10 cellular contexts compared by ENCODE assay signal in genomic region chr19:53882391-53883050, GRCh38. TPM values are rescaled to one million over a fixed set of nuclear protein-coding genes. Genes with fewer than 3 reads are reported as not detected.
DNase-seq lines count a peak whose midpoint lies in the region; ATAC-seq, FAIRE-seq and TF ChIP-seq lines count a peak whose summit lies in the region.
"Had no signal": no experiment of that assay in that cellular context is flagged by ENCODE, and none has a peak within 500 bp of the region (broad histone marks: within the 10 kb centered on the region; RNA-seq: fewer than 3 reads in every experiment).

No MANE protein-coding gene starts in this region.

- ATAC-seq in right cardiac atrium (no peak), Right ventricle myocardium inferior (no peak), thoracic aorta (ENCODE audit: insufficient number of reproducible peaks, low FRiP score, low read depth) (no peak)
- ATAC-seq in activated CD4-positive, CD25-positive, alpha-beta regulatory T cell treated with anti-CD3 and anti-CD28 coated beads, Interleukin-2, amount 50 U/mL, for 24 hours: no peak

- H2AFZ ChIP-seq in keratinocyte (ENCODE audit: control insufficient read depth, low read length): no peak overlapping the region

- H3K27me3 Mint-ChIP-seq in activated T-helper 1 cell treated with anti-CD3 and anti-CD28 coated beads, Interleukin-12 subunit alpha, Interleukin-12 subunit beta, Interleukin-2, Interleukin-4 antibody, amounts not matched to agents 30 ng/mL and 10 ng/mL and 1 ng/mL, durations not matched to agents 14 hours and 24 hours and 36 hours (ENCODE audit: insufficient read depth): peaks cover 27% of the 10 kb centered on the region

- DNase-seq in right cardiac atrium: no peak
- DNase-seq in Right ventricle myocardium inferior (ENCODE audit: missing footprints): no peak
- no peak for DNase-seq in activated T-helper 1 cell treated with anti-CD3 and anti-CD28 coated beads, Interleukin-12 subunit alpha, Interleukin-12 subunit beta, Interleukin-2, Interleukin-4 antibody, amounts not matched to agents 30 ng/mL and 10 ng/mL and 1 ng/mL, durations not matched to agents 14 hours and 24 hours and 36 hours (ENCODE audit: low spot score)
- no peak for DNase-seq in keratinocyte (ENCODE audit: low read depth, low spot score)
- no peak for DNase-seq in thoracic aorta (ENCODE audit: low spot score)
- DNase-seq in NCI-H1417 treated with DMSO at 0.1 percent for 48 hours (lab: John Stamatoyannopoulos, UW): no peak
- DNase-seq in central memory CD4-positive, alpha-beta T cell: no peak

- no peak overlapping the region for H3K27ac ChIP-seq in right cardiac atrium (ENCODE audit: low read length)
- H3K27ac ChIP-seq in keratinocyte (ENCODE audit: control insufficient read depth, insufficient read depth, low read length): no peak overlapping the region
- H3K27ac ChIP-seq in thoracic aorta: no peak overlapping the region

- no peaks in the 10 kb centered on the region for H3K9me3 Mint-ChIP-seq in activated T-helper 1 cell treated with anti-CD3 and anti-CD28 coated beads, Interleukin-12 subunit alpha, Interleukin-12 subunit beta, Interleukin-2, Interleukin-4 antibody, amounts not matched to agents 30 ng/mL and 10 ng/mL and 1 ng/mL, durations not matched to agents 14 hours and 24 hours and 36 hours

- H3K9me1 ChIP-seq in keratinocyte (ENCODE audit: control insufficient read depth, extremely low read depth, insufficient read depth, low read length): no peaks in the 10 kb centered on the region

- no peak overlapping the region for H3K9ac ChIP-seq in keratinocyte (ENCODE audit: control insufficient read depth, extremely low read depth, insufficient read depth, low read length)

- FAIRE-seq in keratinocyte (lab: Jason Lieb, UNC): no peak

- peak overlapping the region; percentile 77 for H3K4me2 ChIP-seq in keratinocyte (ENCODE audit: control insufficient read depth, extremely low read depth, insufficient read depth, low read depth, low read length)

- dilution Hi-C loops in keratinocyte (cut with MboI; ENCODE audit: extremely low pct_ligation_motif_present, low sequenced_read_pairs): no loop called here

- no peaks in the 10 kb centered on the region for H3K27me3 ChIP-seq in right cardiac atrium (ENCODE audit: control insufficient read depth, insufficient read depth)
- H3K27me3 ChIP-seq in keratinocyte (ENCODE audit: control insufficient read depth, extremely low read depth, insufficient read depth, low read length): peaks cover 36% of the 10 kb centered on the region
- peaks cover 7% of the 10 kb centered on the region for H3K27me3 ChIP-seq in thoracic aorta (replicated peaks; ENCODE audit: insufficient read depth)

- no peak overlapping the region for H3K27ac Mint-ChIP-seq in activated T-helper 1 cell treated with anti-CD3 and anti-CD28 coated beads, Interleukin-12 subunit alpha, Interleukin-12 subunit beta, Interleukin-2, Interleukin-4 antibody, amounts not matched to agents 30 ng/mL and 10 ng/mL and 1 ng/mL, durations not matched to agents 14 hours and 24 hours and 36 hours
- H3K27ac Mint-ChIP-seq: activated CD8-positive, alpha-beta memory T cell treated with anti-CD3 and anti-CD28 coated beads, Interleukin-2, amount 10 ng/mL, durations not matched to agents 7 days and 5 days had no signal

- TF ChIP-seq CTCF in keratinocyte (optimal IDR thresholded peaks at IDR 0.05 in 1 of 3, IDR thresholded peaks at IDR 0.05 in 1 of 3, conservative IDR thresholded peaks at IDR 0.05 in 1 of 3; ENCODE audit: extremely low read depth in 1 of 3, insufficient read depth in 2 of 3, low read length in 3 of 3) (no peak), thoracic aorta (IDR thresholded peaks at IDR 0.05) (no peak)

- H3K4me3 ChIP-seq in right cardiac atrium (ENCODE audit: low read length): peak overlapping the region; percentile 63
- peak overlapping the region in 2 of 3 experiments; percentile 57 to 61 for H3K4me3 ChIP-seq in keratinocyte (ENCODE audit: control insufficient read depth in 2 of 3, extremely low read depth in 1 of 3, insufficient read depth in 2 of 3, low read depth in 1 of 3, low read length in 3 of 3)
- H3K4me3 ChIP-seq in thoracic aorta: peak overlapping the region; percentile 59

- no peaks in the 10 kb centered on the region for H3K79me2 ChIP-seq in keratinocyte (ENCODE audit: control insufficient read depth, insufficient read depth, low read length)

- intact Hi-C loops in right cardiac atrium (cut with DNase I) (no loop called here), Right ventricle myocardium inferior (cut with DNase I) (loop anchor here (1.0 kb wide), 1 partner anchor 40 kb away; no protein-coding TSS in a partner anchor)
- intact Hi-C loops in activated T-helper 1 cell treated with anti-CD3 and anti-CD28 coated beads, Interleukin-12 subunit alpha, Interleukin-12 subunit beta, Interleukin-2, Interleukin-4 antibody, amounts not matched to agents 30 ng/mL and 10 ng/mL and 1 ng/mL, durations not matched to agents 14 hours and 24 hours and 36 hours (cut with micrococcal nuclease): loop anchor here (1.0 kb wide), 1 partner anchor 40 kb away; no protein-coding TSS in a partner anchor

- H3K4me1 ChIP-seq in right cardiac atrium (ENCODE audit: control insufficient read depth, insufficient read depth, low read length): peaks cover 4% of the 10 kb centered on the region
- peaks cover 15% of the 10 kb centered on the region for H3K4me1 ChIP-seq in keratinocyte (ENCODE audit: control insufficient read depth, extremely low read depth, insufficient read depth, low read length)
- peaks cover 15 to 26% of the 10 kb centered on the region in 2 donors for H3K4me1 ChIP-seq in thoracic aorta (ENCODE audit: control insufficient read depth in 1 of 2, low read depth in 2 of 2)

- H4K20me1 ChIP-seq in keratinocyte (ENCODE audit: control insufficient read depth, extremely low read depth, insufficient read depth, low read length): no peaks in the 10 kb centered on the region

- WGBS in right cardiac atrium: 4% methylated on average over 18 of the region's 18 CpGs

- H3K4me3 Mint-ChIP-seq in activated T-helper 1 cell treated with anti-CD3 and anti-CD28 coated beads, Interleukin-12 subunit alpha, Interleukin-12 subunit beta, Interleukin-2, Interleukin-4 antibody, amounts not matched to agents 30 ng/mL and 10 ng/mL and 1 ng/mL, durations not matched to agents 14 hours and 24 hours and 36 hours: peak overlapping the region; percentile 50
- H3K4me3 Mint-ChIP-seq: activated CD8-positive, alpha-beta memory T cell treated with anti-CD3 and anti-CD28 coated beads, Interleukin-2, amount 10 ng/mL, durations not matched to agents 7 days and 5 days had no signal

- H3K36me3 ChIP-seq in keratinocyte (ENCODE audit: control insufficient read depth in 2 of 2, extremely low read depth in 1 of 2, insufficient read depth in 2 of 2, low read length in 2 of 2) (no peaks in the 10 kb centered on the region), thoracic aorta (no peaks in the 10 kb centered on the region)

- no peaks in the 10 kb centered on the region for H3K9me3 ChIP-seq in right cardiac atrium (ENCODE audit: control insufficient read depth, low read length)
- no peaks in the 10 kb centered on the region for H3K9me3 ChIP-seq in keratinocyte (ENCODE audit: control insufficient read depth, low read depth, low read length)
- no peaks in the 10 kb centered on the region for H3K9me3 ChIP-seq in thoracic aorta

- H3K36me3 Mint-ChIP-seq in activated T-helper 1 cell treated with anti-CD3 and anti-CD28 coated beads, Interleukin-12 subunit alpha, Interleukin-12 subunit beta, Interleukin-2, Interleukin-4 antibody, amounts not matched to agents 30 ng/mL and 10 ng/mL and 1 ng/mL, durations not matched to agents 14 hours and 24 hours and 36 hours (ENCODE audit: low read depth): peaks cover 3% of the 10 kb centered on the region
- H3K36me3 Mint-ChIP-seq: activated CD8-positive, alpha-beta memory T cell treated with anti-CD3 and anti-CD28 coated beads, Interleukin-2, amount 10 ng/mL, durations not matched to agents 7 days and 5 days had no signal

- H3K4me1 Mint-ChIP-seq in activated T-helper 1 cell treated with anti-CD3 and anti-CD28 coated beads, Interleukin-12 subunit alpha, Interleukin-12 subunit beta, Interleukin-2, Interleukin-4 antibody, amounts not matched to agents 30 ng/mL and 10 ng/mL and 1 ng/mL, durations not matched to agents 14 hours and 24 hours and 36 hours (ENCODE audit: low read depth): peaks cover 14% of the 10 kb centered on the region

RNA-seq across cellular contexts. Expression of gene PRKCG, which starts 0.5 kb away (rescaled TPM):
- total RNA-seq in right cardiac atrium (not detected), Right ventricle myocardium inferior (not detected), thoracic aorta (not detected)
- polyA plus RNA-seq in right cardiac atrium (0.02 TPM), keratinocyte (not detected in 3 replicates)
- total RNA-seq in activated T-helper 1 cell treated with anti-CD3 and anti-CD28 coated beads, Interleukin-12 subunit alpha, Interleukin-12 subunit beta, Interleukin-2, Interleukin-4 antibody, amounts not matched to agents 30 ng/mL and 10 ng/mL and 1 ng/mL, durations not matched to agents 14 hours and 24 hours and 36 hours: not detected in 2 replicates
- not detected for polyA plus RNA-seq in keratinocyte (2011; ENCODE audit: low read depth)
- polyA plus RNA-seq in keratinocyte (2011; cell fraction: cytosol; rRNA removed): not detected in 2 replicates
- polyA plus RNA-seq in keratinocyte (2011; cell fraction: nucleus; rRNA removed): not detected in 2 replicates
- polyA plus RNA-seq in keratinocyte (2012; ENCODE audit: low replicate concordance): not detected in 2 replicates
- polyA minus RNA-seq in keratinocyte: not detected in 3 replicates
- polyA minus RNA-seq in keratinocyte (2011; cell fraction: cytosol; rRNA and poly(A)+ RNA removed): not detected
- polyA minus RNA-seq in keratinocyte (2011; cell fraction: nucleus; rRNA and poly(A)+ RNA removed): not detected in 2 replicates
- total RNA-seq: activated CD8-positive, alpha-beta memory T cell treated with anti-CD3 and anti-CD28 coated beads, Interleukin-2, amount 10 ng/mL, durations not matched to agents 7 days and 5 days had no signal

RNA-seq across cellular contexts. Expression of gene MYADM, which starts 14.8 kb away (rescaled TPM):
- 100 to 1,000 TPM in 2 of 4 donors, 10 to 100 TPM in 2; 83.0 to 303 (median 113) TPM for total RNA-seq in right cardiac atrium
- 110 TPM for polyA plus RNA-seq in right cardiac atrium
- total RNA-seq in Right ventricle myocardium inferior: 141 TPM
- total RNA-seq in activated T-helper 1 cell treated with anti-CD3 and anti-CD28 coated beads, Interleukin-12 subunit alpha, Interleukin-12 subunit beta, Interleukin-2, Interleukin-4 antibody, amounts not matched to agents 30 ng/mL and 10 ng/mL and 1 ng/mL, durations not matched to agents 14 hours and 24 hours and 36 hours: 58.8 and 63.1 TPM in 2 replicates
- polyA plus RNA-seq in keratinocyte: 16.8 to 24.6 TPM (median 19.4 TPM) in 3 replicates
- polyA plus RNA-seq in keratinocyte (2011; ENCODE audit: low read depth): 7.8 TPM
- 13.7 and 25.2 TPM in 2 replicates for polyA plus RNA-seq in keratinocyte (2011; cell fraction: cytosol; rRNA removed)
- 67.7 and 97.3 TPM in 2 replicates for polyA plus RNA-seq in keratinocyte (2011; cell fraction: nucleus; rRNA removed)
- 20.1 and 71.6 TPM in 2 replicates for polyA plus RNA-seq in keratinocyte (2012; ENCODE audit: low replicate concordance)
- 22.0 to 221 TPM (median 23.3 TPM) in 3 replicates for polyA minus RNA-seq in keratinocyte
- polyA minus RNA-seq in keratinocyte (2011; cell fraction: cytosol; rRNA and poly(A)+ RNA removed): 41.4 TPM
- 37.5 and 65.9 TPM in 2 replicates for polyA minus RNA-seq in keratinocyte (2011; cell fraction: nucleus; rRNA and poly(A)+ RNA removed)
- 100 to 1,000 TPM; 151 to 300 TPM for total RNA-seq in thoracic aorta

RNA-seq across cellular contexts. Expression of gene CACNG7, which starts 26.6 kb away (rescaled TPM):
- not detected for total RNA-seq in right cardiac atrium
- polyA plus RNA-seq in right cardiac atrium: 0.05 TPM
- total RNA-seq in Right ventricle myocardium inferior: not detected
- not detected in 2 replicates for total RNA-seq in activated T-helper 1 cell treated with anti-CD3 and anti-CD28 coated beads, Interleukin-12 subunit alpha, Interleukin-12 subunit beta, Interleukin-2, Interleukin-4 antibody, amounts not matched to agents 30 ng/mL and 10 ng/mL and 1 ng/mL, durations not matched to agents 14 hours and 24 hours and 36 hours
- not detected in 3 replicates for polyA plus RNA-seq in keratinocyte
- polyA plus RNA-seq in keratinocyte (2011; ENCODE audit: low read depth): not detected
- not detected in 2 replicates for polyA plus RNA-seq in keratinocyte (2011; cell fraction: cytosol; rRNA removed)
- polyA plus RNA-seq in keratinocyte (2011; cell fraction: nucleus; rRNA removed): not detected in 2 replicates
- not detected in 2 replicates for polyA plus RNA-seq in keratinocyte (2012; ENCODE audit: low replicate concordance)
- polyA minus RNA-seq in keratinocyte: not detected in 3 replicates
- polyA minus RNA-seq in keratinocyte (2011; cell fraction: cytosol; rRNA and poly(A)+ RNA removed): not detected
- not detected in 2 replicates for polyA minus RNA-seq in keratinocyte (2011; cell fraction: nucleus; rRNA and poly(A)+ RNA removed)
- total RNA-seq in thoracic aorta: not detected
- total RNA-seq: activated CD8-positive, alpha-beta memory T cell treated with anti-CD3 and anti-CD28 coated beads, Interleukin-2, amount 10 ng/mL, durations not matched to agents 7 days and 5 days; dermis blood vessel endothelial cell had no signal

RNA-seq across cellular contexts. Expression of gene NLRP12, which starts 58.4 kb away (rescaled TPM):
- total RNA-seq in right cardiac atrium (under 1 TPM; 0.20 to 0.71 (median 0.58) TPM), Right ventricle myocardium inferior (0.43 TPM), thoracic aorta (1 to 10 TPM; 1.4 to 3.1 TPM)
- polyA plus RNA-seq in right cardiac atrium (0.20 TPM), keratinocyte (not detected in 3 replicates)
- total RNA-seq in activated T-helper 1 cell treated with anti-CD3 and anti-CD28 coated beads, Interleukin-12 subunit alpha, Interleukin-12 subunit beta, Interleukin-2, Interleukin-4 antibody, amounts not matched to agents 30 ng/mL and 10 ng/mL and 1 ng/mL, durations not matched to agents 14 hours and 24 hours and 36 hours: not detected in 2 replicates
- not detected for polyA plus RNA-seq in keratinocyte (2011; ENCODE audit: low read depth)
- polyA plus RNA-seq in keratinocyte (2011; cell fraction: cytosol; rRNA removed): not detected in 2 replicates
- polyA plus RNA-seq in keratinocyte (2011; cell fraction: nucleus; rRNA removed): not detected in 2 replicates
- polyA plus RNA-seq in keratinocyte (2012; ENCODE audit: low replicate concordance): not detected in 2 replicates
- polyA minus RNA-seq in keratinocyte: not detected in 3 replicates
- polyA minus RNA-seq in keratinocyte (2011; cell fraction: cytosol; rRNA and poly(A)+ RNA removed): not detected
- not detected in 2 replicates for polyA minus RNA-seq in keratinocyte (2011; cell fraction: nucleus; rRNA and poly(A)+ RNA removed)
- total RNA-seq: activated CD8-positive, alpha-beta memory T cell treated with anti-CD3 and anti-CD28 coated beads, Interleukin-2, amount 10 ng/mL, durations not matched to agents 7 days and 5 days had no signal

Comparison
In these comparisons a context has a peak if more than half of its experiments do, and no peak if none do; other contexts are left out.
1. intact Hi-C loops: an anchor here in Right ventricle myocardium inferior (1.0 kb wide) and activated T-helper 1 cell treated with anti-CD3 and anti-CD28 coated beads, Interleukin-12 subunit alpha, Interleukin-12 subunit beta, Interleukin-2, Interleukin-4 antibody, amounts not matched to agents 30 ng/mL and 10 ng/mL and 1 ng/mL, durations not matched to agents 14 hours and 24 hours and 36 hours (1.0 kb wide); none called in right cardiac atrium.